ENCODE assay signal across 8 cellular contexts in genomic region chr1:87292684-87293493, GRCh38. TPM values are rescaled to one million over a fixed set of nuclear protein-coding genes. Genes with fewer than 3 reads are reported as not detected.
DNase-seq lines count a peak whose midpoint lies in the region; ATAC-seq and TF ChIP-seq lines count a peak whose summit lies in the region.

No MANE protein-coding gene starts in this region.

- H3K36me3 Mint-ChIP-seq in activated CD4-positive, alpha-beta T cell treated with anti-CD3 and anti-CD28 coated beads, Interleukin-2, amount 10 ng/mL, durations not matched to agents 24 days and 14 days (ENCODE audit: low read depth): no peaks in the 10 kb centered on the region
- no peaks in the 10 kb centered on the region for H3K36me3 Mint-ChIP-seq in memory B cell

- DNase-seq in GM10266 (ENCODE audit: extremely low spot score) (peak; percentile 41), NCI-H446 (lab: John Stamatoyannopoulos, UW) (peak; percentile 64 to 90), dermis blood vessel endothelial cell (peak; percentile 83), memory B cell (ENCODE audit: low spot score in 2 of 2) (peak; percentile 63 to 68)
- DNase-seq in activated CD4-positive, alpha-beta T cell treated with anti-CD3 and anti-CD28 coated beads, Interleukin-2, amount 10 ng/mL, durations not matched to agents 24 days and 14 days: peak; percentile 85
- DNase-seq in stimulated activated CD8-positive, alpha-beta memory T cell treated with anti-CD3 and anti-CD28 coated beads, Interleukin-4, amount 100 ng/mL, for 24 hours (ENCODE audit: low read depth): peak; percentile 35

- no peak overlapping the region for H3K27ac Mint-ChIP-seq in activated CD4-positive, alpha-beta T cell treated with anti-CD3 and anti-CD28 coated beads, Interleukin-2, amount 10 ng/mL, durations not matched to agents 24 days and 14 days
- H3K27ac Mint-ChIP-seq in memory B cell: no peak overlapping the region

- no peak overlapping the region for H3K4me3 Mint-ChIP-seq in activated CD4-positive, alpha-beta T cell treated with anti-CD3 and anti-CD28 coated beads, Interleukin-2, amount 10 ng/mL, durations not matched to agents 24 days and 14 days
- H3K4me3 Mint-ChIP-seq in memory B cell: no peak overlapping the region

- no peaks in the 10 kb centered on the region for H3K9me3 Mint-ChIP-seq in activated CD4-positive, alpha-beta T cell treated with anti-CD3 and anti-CD28 coated beads, Interleukin-2, amount 10 ng/mL, durations not matched to agents 24 days and 14 days
- H3K9me3 Mint-ChIP-seq in memory B cell: no peaks in the 10 kb centered on the region

- no peaks in the 10 kb centered on the region for H3K4me1 Mint-ChIP-seq in activated CD4-positive, alpha-beta T cell treated with anti-CD3 and anti-CD28 coated beads, Interleukin-2, amount 10 ng/mL, durations not matched to agents 24 days and 14 days
- no peaks in the 10 kb centered on the region for H3K4me1 Mint-ChIP-seq in memory B cell

- peak; percentile 72 for TF ChIP-seq CTCF in GM10266 (IDR thresholded peaks at IDR 0.05; ENCODE audit: control insufficient read depth, insufficient read depth, low read depth, missing control alignments)

- intact Hi-C loops in activated CD4-positive, alpha-beta T cell treated with anti-CD3 and anti-CD28 coated beads, Interleukin-2, amount 10 ng/mL, durations not matched to agents 24 days and 14 days (cut with micrococcal nuclease): loop anchor here (1.0 to 5.0 kb wide), 3 partner anchors 161 to 769 kb away; no protein-coding TSS in a partner anchor

- H3K27me3 Mint-ChIP-seq in activated CD4-positive, alpha-beta T cell treated with anti-CD3 and anti-CD28 coated beads, Interleukin-2, amount 10 ng/mL, durations not matched to agents 24 days and 14 days: peaks cover 4% of the 10 kb centered on the region
- H3K27me3 Mint-ChIP-seq in memory B cell: no peaks in the 10 kb centered on the region

- peak; percentile 68 for ATAC-seq in HG02938 (IDR thresholded peaks at IDR 0.05; ENCODE audit: unreplicated experiment)
- peak; percentile 75 for ATAC-seq in memory B cell (ENCODE audit: low read depth)
- ATAC-seq in GM21381 (IDR thresholded peaks at IDR 0.05; ENCODE audit: unreplicated experiment): no peak

RNA-seq across cellular contexts. Expression of gene LMO4, which starts 35.8 kb away (rescaled TPM):
- total RNA-seq in activated CD4-positive, alpha-beta T cell treated with anti-CD3 and anti-CD28 coated beads, Interleukin-2, amount 10 ng/mL, durations not matched to agents 24 days and 14 days: 23.7 and 26.1 TPM in 2 replicates
- total RNA-seq in dermis blood vessel endothelial cell: 20.2 and 20.8 TPM in 2 replicates

Comparison
In these comparisons a context has a peak if more than half of its experiments do, and no peak if none do; other contexts are left out.
1. DNase-seq: peak in every context shown above with its lines; median percentile 85 in activated CD4-positive, alpha-beta T cell treated with anti-CD3 and anti-CD28 coated beads, Interleukin-2, amount 10 ng/mL, durations not matched to agents 24 days and 14 days; 83 in dermis blood vessel endothelial cell; 77 in NCI-H446; 66 in memory B cell; 41 in GM10266; 35 in stimulated activated CD8-positive, alpha-beta memory T cell treated with anti-CD3 and anti-CD28 coated beads, Interleukin-4, amount 100 ng/mL, for 24 hours.